Comparison of ENCODE assay signal across 17 cellular contexts in genomic region chr11:123391646-123392348, GRCh38. TPM values are rescaled to one million over a fixed set of nuclear protein-coding genes. Genes with fewer than 3 reads are reported as not detected.
A peak's percentile ranks its signal among the peaks of the same experiment; 100 is the strongest.
DNase-seq lines count a peak whose midpoint lies in the region; ATAC-seq and TF ChIP-seq lines count a peak whose summit lies in the region.
"Had no signal": no experiment of that assay in that cellular context is flagged by ENCODE, and none has a peak within 500 bp of the region (broad histone marks: within the 10 kb centered on the region; RNA-seq: fewer than 3 reads in every experiment).

No MANE protein-coding gene starts in this region.

- BruUV-seq in PC-3 (replicated peaks; lab: Mats Ljungman, UMichigan) = no TSS peak

- no peaks in the 10 kb centered on the region for H3F3A ChIP-seq in PC-3 (ENCODE audit: low read length, unreplicated experiment)

- POLR2A ChIA-PET in PC-3 (lab: Charles Lee; ENCODE audit: unreplicated experiment) = no interaction called here

- H3K79me2 ChIP-seq in PC-3 (ENCODE audit: low read length) = no peaks in the 10 kb centered on the region

- no peak overlapping the region for H3K9ac ChIP-seq in PC-3 (ENCODE audit: low read length)

- H2AFZ ChIP-seq in PC-3 (ENCODE audit: low read length) = no peak overlapping the region

- no peak overlapping the region for H3K27ac ChIP-seq in PC-3 (ENCODE audit: low read length)
- H3K27ac ChIP-seq: SK-N-MC had no signal

- DNase-seq in activated T-cell treated with anti-CD3 and anti-CD28 coated beads, Interleukin-2, amount 50 U/mL, for 72 hours = no peak
- DNase-seq in activated T-cell treated with anti-CD3 and anti-CD28 coated beads, Interleukin-2, amount 50 U/mL, for 4 hours = no peak
- DNase-seq in PC-3 (peak; percentile 9), posterior vena cava (ENCODE audit: low spot score) (no peak)
- DNase-seq in stimulated activated effector memory CD8-positive, alpha-beta T cell treated with anti-CD3 and anti-CD28 coated beads, Interleukin-12 subunit alpha, Interleukin-12 subunit beta, amount 100 ng/mL, for 72 hours (ENCODE audit: low spot score in 2 of 2) = no peak
- DNase-seq: BE2C; CD8-positive, alpha-beta T cell; HCEC 1CT; Karpas-422; MM.1S; NCI-H1417; NCI-H1930 had no signal

- H4K20me1 ChIP-seq in PC-3 (ENCODE audit: low read length) = no peaks in the 10 kb centered on the region

- H3K27me3 Mint-ChIP-seq in activated T-cell treated with anti-CD3 and anti-CD28 coated beads, Interleukin-2, amount 50 U/mL, for 72 hours (ENCODE audit: low read depth) = peaks cover 35% of the 10 kb centered on the region
- no peaks in the 10 kb centered on the region for H3K27me3 Mint-ChIP-seq in activated T-cell treated with anti-CD3 and anti-CD28 coated beads, Interleukin-2, amount 50 U/mL, for 4 hours (ENCODE audit: low read depth)

- H3K4me2 ChIP-seq in PC-3 (ENCODE audit: low read length) = no peak overlapping the region

- H3K36me3 Mint-ChIP-seq in activated T-cell treated with anti-CD3 and anti-CD28 coated beads, Interleukin-2, amount 50 U/mL, for 72 hours (ENCODE audit: insufficient read depth in 2 of 2) = peaks cover 0 to 2% of the 10 kb centered on the region in 2 donors
- H3K36me3 Mint-ChIP-seq in activated T-cell treated with anti-CD3 and anti-CD28 coated beads, Interleukin-2, amount 50 U/mL, for 4 hours (ENCODE audit: insufficient read depth) = no peaks in the 10 kb centered on the region
- H3K36me3 Mint-ChIP-seq in stimulated activated effector memory CD8-positive, alpha-beta T cell treated with anti-CD3 and anti-CD28 coated beads, Interleukin-12 subunit alpha, Interleukin-12 subunit beta, amount 100 ng/mL, for 72 hours = no peaks in the 10 kb centered on the region
- H3K36me3 Mint-ChIP-seq: CD8-positive, alpha-beta T cell had no signal

- TF ChIP-seq CTCF in PC-3 (conservative IDR thresholded peaks at IDR 0.05; ENCODE audit: low read depth, low read length) = no peak

- peak overlapping the region in 1 of 2 donors; percentile 67 for H3K4me3 Mint-ChIP-seq in activated T-cell treated with anti-CD3 and anti-CD28 coated beads, Interleukin-2, amount 50 U/mL, for 72 hours
- H3K4me3 Mint-ChIP-seq in activated T-cell treated with anti-CD3 and anti-CD28 coated beads, Interleukin-2, amount 50 U/mL, for 4 hours = no peak overlapping the region
- no peak overlapping the region for H3K4me3 Mint-ChIP-seq in stimulated activated effector memory CD8-positive, alpha-beta T cell treated with anti-CD3 and anti-CD28 coated beads, Interleukin-12 subunit alpha, Interleukin-12 subunit beta, amount 100 ng/mL, for 72 hours
- H3K4me3 Mint-ChIP-seq: CD8-positive, alpha-beta T cell had no signal

- no peaks in the 10 kb centered on the region for H3K36me3 ChIP-seq in PC-3 (ENCODE audit: low read depth, low read length)
- H3K36me3 ChIP-seq: BE2C had no signal

- no peaks in the 10 kb centered on the region for H3K9me3 ChIP-seq in PC-3 (ENCODE audit: low read length)
- H3K9me3 ChIP-seq: BE2C had no signal

- no peaks in the 10 kb centered on the region for H3K9me2 ChIP-seq in PC-3 (replicated peaks; ENCODE audit: low read length)

- H3K4me3 ChIP-seq in PC-3 (ENCODE audit: low read length) = no peak overlapping the region
- H3K4me3 ChIP-seq: SK-N-MC had no signal

- CTCF ChIA-PET in PC-3 (lab: Charles Lee) = no interaction called here

- H3K4me1 ChIP-seq in PC-3 (ENCODE audit: insufficient read depth, low read length) = no peaks in the 10 kb centered on the region

- H3K4me1 Mint-ChIP-seq in activated T-cell treated with anti-CD3 and anti-CD28 coated beads, Interleukin-2, amount 50 U/mL, for 72 hours (ENCODE audit: low read depth) = peaks cover 17% of the 10 kb centered on the region
- no peaks in the 10 kb centered on the region for H3K4me1 Mint-ChIP-seq in activated T-cell treated with anti-CD3 and anti-CD28 coated beads, Interleukin-2, amount 50 U/mL, for 4 hours (ENCODE audit: low read depth)
- peaks cover 7% of the 10 kb centered on the region for H3K4me1 Mint-ChIP-seq in stimulated activated effector memory CD8-positive, alpha-beta T cell treated with anti-CD3 and anti-CD28 coated beads, Interleukin-12 subunit alpha, Interleukin-12 subunit beta, amount 100 ng/mL, for 72 hours

- H3K27ac Mint-ChIP-seq in activated T-cell treated with anti-CD3 and anti-CD28 coated beads, Interleukin-2, amount 50 U/mL, for 72 hours = peak overlapping the region; percentile 5
- no peak overlapping the region for H3K27ac Mint-ChIP-seq in stimulated activated effector memory CD8-positive, alpha-beta T cell treated with anti-CD3 and anti-CD28 coated beads, Interleukin-12 subunit alpha, Interleukin-12 subunit beta, amount 100 ng/mL, for 72 hours
- H3K27ac Mint-ChIP-seq: CD8-positive, alpha-beta T cell had no signal

- intact Hi-C loops in PC-3 (cut with micrococcal nuclease) = no loop called here
- intact Hi-C loops in posterior vena cava (cut with DNase I) = no loop called here

- ATAC-seq in activated T-cell treated with anti-CD3 and anti-CD28 coated beads, Interleukin-2, amount 50 U/mL, for 72 hours (replicated peaks in 1 of 2) = peak in 1 of 2 donors; percentile 58
- ATAC-seq in activated T-cell treated with anti-CD3 and anti-CD28 coated beads, Interleukin-2, amount 50 U/mL, for 4 hours = no peak
- ATAC-seq in GM21576 (IDR thresholded peaks at IDR 0.05; ENCODE audit: unreplicated experiment) = peak; percentile 27
- peak; percentile 11; the same call in 1 of the 2 replicates for ATAC-seq in PC-3
- ATAC-seq in stimulated activated effector memory CD8-positive, alpha-beta T cell treated with anti-CD3 and anti-CD28 coated beads, Interleukin-12 subunit alpha, Interleukin-12 subunit beta, amount 100 ng/mL, for 72 hours = peak; percentile 45
- ATAC-seq in GM21737 (IDR thresholded peaks at IDR 0.05; ENCODE audit: unreplicated experiment) = no peak
- ATAC-seq: CD8-positive, alpha-beta T cell; Panc1; Right ventricle myocardium inferior had no signal

- no peaks in the 10 kb centered on the region for H3K27me3 ChIP-seq in PC-3 (ENCODE audit: low read length)
- H3K27me3 ChIP-seq: BE2C had no signal

- H3K9me3 Mint-ChIP-seq in activated T-cell treated with anti-CD3 and anti-CD28 coated beads, Interleukin-2, amount 50 U/mL, for 72 hours = peaks cover 0 to 3% of the 10 kb centered on the region in 2 donors
- no peaks in the 10 kb centered on the region for H3K9me3 Mint-ChIP-seq in activated T-cell treated with anti-CD3 and anti-CD28 coated beads, Interleukin-2, amount 50 U/mL, for 4 hours
- no peaks in the 10 kb centered on the region for H3K9me3 Mint-ChIP-seq in stimulated activated effector memory CD8-positive, alpha-beta T cell treated with anti-CD3 and anti-CD28 coated beads, Interleukin-12 subunit alpha, Interleukin-12 subunit beta, amount 100 ng/mL, for 72 hours
- H3K9me3 Mint-ChIP-seq: CD8-positive, alpha-beta T cell had no signal

RNA-seq across cellular contexts. Expression of gene GRAMD1B, which starts 38.3 kb away (rescaled TPM):
- total RNA-seq in activated T-cell treated with anti-CD3 and anti-CD28 coated beads, Interleukin-2, amount 50 U/mL, for 72 hours = 100 to 1,000 TPM in 1 of 2 donors, 10 to 100 TPM in 1; 64.0 to 107 TPM
- 10 to 100 TPM; 20.2 to 24.4 (median 23.7) TPM for total RNA-seq in activated T-cell treated with anti-CD3 and anti-CD28 coated beads, Interleukin-2, amount 50 U/mL, for 4 hours
- total RNA-seq in PC-3 (2014; rRNA removed) (82.1 and 110 TPM in 2 replicates), posterior vena cava (1 to 10 TPM; 3.3 to 5.9 TPM)

Comparison
In these comparisons a context has a peak if more than half of its experiments do, and no peak if none do; other contexts are left out.
1. ATAC-seq: peak in GM21576 (single experiment), PC-3 (single experiment) and stimulated activated effector memory CD8-positive, alpha-beta T cell treated with anti-CD3 and anti-CD28 coated beads, Interleukin-12 subunit alpha, Interleukin-12 subunit beta, amount 100 ng/mL, for 72 hours (single experiment); none in activated T-cell treated with anti-CD3 and anti-CD28 coated beads, Interleukin-2, amount 50 U/mL, for 4 hours (0 of 2) and GM21737 (single experiment).